In the genomic region with DNA sequence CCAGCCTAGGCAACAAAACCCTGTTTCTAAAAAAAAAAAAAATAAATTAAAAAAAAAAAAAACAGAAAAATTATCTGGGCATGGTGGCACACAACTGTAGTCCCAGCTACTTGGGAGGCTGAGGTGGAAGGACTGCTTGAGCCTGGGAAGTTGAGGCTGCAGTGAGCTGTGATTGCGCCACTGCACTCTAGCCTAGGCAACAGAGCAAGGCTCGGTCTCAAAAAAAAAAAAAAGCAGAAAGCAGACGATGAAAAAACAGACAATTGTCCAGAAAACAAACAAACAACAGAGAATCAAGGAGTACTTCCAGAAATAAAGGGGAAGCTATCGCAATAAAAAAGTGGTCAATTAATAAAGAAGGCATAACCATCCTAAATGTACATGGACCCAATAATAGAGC, we compare ENCODE assay signal across 34 cellular contexts.
DNase-seq lines count a peak whose midpoint lies in the region; ATAC-seq, FAIRE-seq and TF ChIP-seq lines count a peak whose summit lies in the region.
"Had no signal": no experiment of that assay in that cellular context is flagged by ENCODE, and none has a peak within 500 bp of the region (broad histone marks: within the 10 kb centered on the region; RNA-seq: fewer than 3 reads in every experiment).

No MANE protein-coding gene starts in this region.

- CTCF ChIA-PET in HEK293 (lab: Yijun Ruan, JAX) (no interaction called here), HepG2 (lab: Yijun Ruan, JAX; ENCODE audit: low intra/inter-chr PET ratio, low total read pairs) (no interaction called here)

- POLR2A ChIA-PET in HEK293 (lab: Yijun Ruan, JAX) (no interaction called here), HepG2 (lab: Yijun Ruan, JAX) (no interaction called here)

- peak; percentile 42 for ATAC-seq in left lobe of liver
- ATAC-seq in HepG2 = no peak
- peak in 2 of 4 donors; percentile 58 to 61 for ATAC-seq in right lobe of liver
- ATAC-seq in GM19395 (IDR thresholded peaks at IDR 0.05; ENCODE audit: unreplicated experiment) = no peak
- ATAC-seq: A549; CD8-positive, alpha-beta T cell had no signal

- no peak for TF ChIP-seq CTCF in HEK293 (tag by site-specific recombination; IDR thresholded peaks at IDR 0.05)
- TF ChIP-seq CTCF in HepG2 (CRISPR knock-in tag; IDR thresholded peaks at IDR 0.05) = no peak
- no peak for TF ChIP-seq CTCF in right lobe of liver (IDR thresholded peaks at IDR 0.05)

- no peak for TF ChIP-seq POLR2A in HepG2 (IDR thresholded peaks at IDR 0.05; ENCODE audit: insufficient read depth in 1 of 2, low read depth in 2 of 2, low read length in 2 of 2)
- no peak for TF ChIP-seq POLR2A in right lobe of liver (IDR thresholded peaks at IDR 0.05)

- H3K27me3 ChIP-seq in HepG2 (ENCODE audit: control insufficient read depth in 1 of 2, insufficient read depth in 2 of 2, low read length in 2 of 2) = no peaks in the 10 kb centered on the region
- no peaks in the 10 kb centered on the region for H3K27me3 ChIP-seq in right lobe of liver
- H3K27me3 ChIP-seq: BE2C; BLaER1; BLaER1 treated with 17β-estradiol and CSF1 and Interleukin-3, amounts not matched to agents 10 nM and 100 nM had no signal

- H3K9me3 ChIP-seq in HEK293 (ENCODE audit: control insufficient read depth, insufficient read depth, low read depth, low read length) (no peaks in the 10 kb centered on the region), HepG2 (ENCODE audit: low read length) (peaks cover 3% of the 10 kb centered on the region; the same call in 1 of the 2 replicates), right lobe of liver (no peaks in the 10 kb centered on the region)
- H3K9me3 ChIP-seq: A549, BE2C, Caco-2 had no signal

- no peak overlapping the region for H3K4me3 ChIP-seq in HEK293 (ENCODE audit: low read depth, low read length)
- H3K4me3 ChIP-seq in HepG2 (replicated peaks in 1 of 3; ENCODE audit: insufficient read depth in 1 of 3, low read depth in 2 of 3, low read length in 3 of 3) = no peak overlapping the region
- H3K4me3 ChIP-seq in right lobe of liver = peak overlapping the region in 2 of 3 donors; percentile 4 to 22
- H3K4me3 ChIP-seq: A549; BLaER1; BLaER1 treated with 17β-estradiol and CSF1 and Interleukin-3, amounts not matched to agents 10 nM and 100 nM had no signal

- H3K9ac ChIP-seq in HepG2 (ENCODE audit: insufficient read depth, low read depth, low read length) = no peak overlapping the region
- H3K9ac ChIP-seq: BLaER1; BLaER1 treated with 17β-estradiol and CSF1 and Interleukin-3, amounts not matched to agents 10 nM and 100 nM had no signal

- no TSS peak for BruUV-seq in HepG2 (replicated peaks; lab: Mats Ljungman, UMichigan)

- no peaks in the 10 kb centered on the region for H3K36me3 ChIP-seq in HEK293 (ENCODE audit: control insufficient read depth in 2 of 2, insufficient read depth in 1 of 2, low read length in 2 of 2)
- no peaks in the 10 kb centered on the region; a peak in 3 of 5 replicates for H3K36me3 ChIP-seq in HepG2 (replicated peaks in 1 of 2; ENCODE audit: control insufficient read depth in 1 of 2, insufficient read depth in 2 of 2, low read length in 2 of 2)
- no peaks in the 10 kb centered on the region for H3K36me3 ChIP-seq in right lobe of liver
- H3K36me3 ChIP-seq: BE2C, BLaER1 had no signal

- no peaks in the 10 kb centered on the region for H4K20me1 ChIP-seq in HepG2 (ENCODE audit: insufficient read depth, low read length)
- H4K20me1 ChIP-seq: BLaER1; BLaER1 treated with 17β-estradiol and CSF1 and Interleukin-3, amounts not matched to agents 10 nM and 100 nM had no signal

- intact Hi-C loops in HepG2 (cut with micrococcal nuclease; ENCODE audit: unreplicated experiment) (no loop called here), right lobe of liver (cut with DNase I) (no loop called here)

- H3K27ac ChIP-seq in HEK293 (ENCODE audit: extremely low read depth, low read depth, low read length) (no peak overlapping the region), HepG2 (ENCODE audit: extremely low read length, insufficient read depth, low read length) (no peak overlapping the region), right lobe of liver (peak overlapping the region in 2 of 3 donors; percentile 3 to 30)
- H3K27ac ChIP-seq: 22Rv1; A549; BLaER1; BLaER1 treated with 17β-estradiol and CSF1 and Interleukin-3, amounts not matched to agents 10 nM and 100 nM; C4-2B had no signal

- no peak for DNase-seq in left lobe of liver (ENCODE audit: low spot score)
- no peak for DNase-seq in HepG2 (ENCODE audit: low spot score)
- DNase-seq in right lobe of liver = no peak
- no peak for DNase-seq in SIG-M5 (lab: John Stamatoyannopoulos, UW)
- DNase-seq in AML-193 (lab: John Stamatoyannopoulos, UW) = no peak
- no peak for DNase-seq in DMS153 treated with DMSO at 0.1 percent for 48 hours (lab: John Stamatoyannopoulos, UW; ENCODE audit: unreplicated experiment)
- DNase-seq: 8988T; ACHN; BE2C; C1 segment of cervical spinal cord; Caco-2; Calu3; CD4-positive, alpha-beta memory T cell; CD4-positive, alpha-beta T cell; CD4-positive, CD25-positive, alpha-beta regulatory T cell; CD8-positive, alpha-beta memory T cell; CD8-positive, alpha-beta T cell; COR-L47; DMS 273 treated with DMSO at 0.1 percent for 48 hours; DMS153; DMS53; DMS79; DMS79 treated with DMSO at 0.1 percent for 48 hours; DND-41; EL had no signal

- H3K4me2 ChIP-seq in HepG2 (ENCODE audit: low read depth, low read length) = no peak overlapping the region
- H3K4me2 ChIP-seq: A549; BLaER1; BLaER1 treated with 17β-estradiol and CSF1 and Interleukin-3, amounts not matched to agents 10 nM and 100 nM had no signal

- H3K4me1 ChIP-seq in HEK293 (ENCODE audit: control insufficient read depth, insufficient read depth, low read length) = peaks cover 7% of the 10 kb centered on the region
- H3K4me1 ChIP-seq in HepG2 (ENCODE audit: insufficient read depth, low read length) = no peaks in the 10 kb centered on the region; the same call in 1 of the 2 replicates
- H3K4me1 ChIP-seq in right lobe of liver = no peaks in the 10 kb centered on the region
- H3K4me1 ChIP-seq: A549, Caco-2 had no signal

- no peak for FAIRE-seq in HepG2 (lab: Jason Lieb, UNC)
- FAIRE-seq: A204.1, A549, D721Med had no signal

- in situ Hi-C loops in HepG2 (cut with HindIII; ENCODE audit: extremely low pct_ligation_motif_present, low pct_unique_long_range_greater_than_20kb) = no loop called here

- H3K79me2 ChIP-seq in HepG2 (ENCODE audit: insufficient read depth, low read length) = peaks cover 9% of the 10 kb centered on the region

- TF ChIP-seq RAD21 in HepG2 (CRISPR knock-in tag; IDR thresholded peaks at IDR 0.05) = no peak

- no peak for TF ChIP-seq EP300 in HepG2 (IDR thresholded peaks at IDR 0.05; ENCODE audit: low read depth in 2 of 2, low read length in 2 of 2)
- TF ChIP-seq EP300 in HepG2 (CRISPR knock-in tag; IDR thresholded peaks at IDR 0.05; ENCODE audit: borderline replicate concordance) = no peak

- WGBS in HepG2 (ENCODE audit: low lambda C conversion rate) = 68% methylated on average over 4 of the region's 4 CpGs
- WGBS in right lobe of liver (ENCODE audit: insufficient coverage, low coverage, low lambda C conversion rate, missing lambda C conversion rate) = 57% methylated on average over 3 of the region's 4 CpGs

- no peak overlapping the region for H2AFZ ChIP-seq in HepG2 (ENCODE audit: low read length)

TF ChIP-seq in HEK293, 187 proteins besides CTCF, POLR2A, EP300 and RAD21:
- TF ChIP-seq GLIS2 (tag by site-specific recombination; IDR thresholded peaks at IDR 0.05) = no peak
- TF ChIP-seq, protein P1, sequence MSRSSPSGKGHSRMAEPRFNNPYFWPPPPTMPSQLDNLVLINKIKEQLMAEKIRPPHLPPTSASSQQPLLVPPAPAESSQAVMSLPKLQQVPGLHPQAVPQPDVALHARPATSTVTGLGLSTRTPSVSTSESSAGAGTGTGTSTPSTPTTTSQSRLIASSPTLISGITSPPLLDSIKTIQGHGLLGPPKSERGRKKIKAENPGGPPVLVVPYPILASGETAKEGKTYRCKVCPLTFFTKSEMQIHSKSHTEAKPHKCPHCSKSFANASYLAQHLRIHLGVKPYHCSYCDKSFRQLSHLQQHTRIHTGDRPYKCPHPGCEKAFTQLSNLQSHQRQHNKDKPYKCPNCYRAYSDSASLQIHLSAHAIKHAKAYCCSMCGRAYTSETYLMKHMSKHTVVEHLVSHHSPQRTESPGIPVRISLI (tag by site-specific recombination; IDR thresholded peaks at IDR 0.05) = 0 out of 2 replicates have a peak, but pooled peaks have one; percentile 38

TF ChIP-seq in HepG2, 621 proteins besides CTCF, POLR2A, EP300 and RAD21 (continues in another document):
- TF ChIP-seq U2AF2 (IDR thresholded peaks at IDR 0.05; ENCODE audit: low read depth, low read length) (no peak), SRSF9 (IDR thresholded peaks at IDR 0.05; ENCODE audit: borderline replicate concordance, insufficient read depth, low read depth, low read length, poor library complexity, severe bottlenecking) (no peak)

Comparison
In these comparisons a context has a peak if more than half of its experiments do, and no peak if none do; other contexts are left out.
1. H3K27ac ChIP-seq: peak in right lobe of liver (2 of 3); none in HEK293 (single experiment) and HepG2 (single experiment).
2. H3K4me3 ChIP-seq: peak in right lobe of liver (2 of 3); none in HEK293 (single experiment) and HepG2 (0 of 3).